1 cellular context compared by ENCODE assay signal in the genomic region with DNA sequence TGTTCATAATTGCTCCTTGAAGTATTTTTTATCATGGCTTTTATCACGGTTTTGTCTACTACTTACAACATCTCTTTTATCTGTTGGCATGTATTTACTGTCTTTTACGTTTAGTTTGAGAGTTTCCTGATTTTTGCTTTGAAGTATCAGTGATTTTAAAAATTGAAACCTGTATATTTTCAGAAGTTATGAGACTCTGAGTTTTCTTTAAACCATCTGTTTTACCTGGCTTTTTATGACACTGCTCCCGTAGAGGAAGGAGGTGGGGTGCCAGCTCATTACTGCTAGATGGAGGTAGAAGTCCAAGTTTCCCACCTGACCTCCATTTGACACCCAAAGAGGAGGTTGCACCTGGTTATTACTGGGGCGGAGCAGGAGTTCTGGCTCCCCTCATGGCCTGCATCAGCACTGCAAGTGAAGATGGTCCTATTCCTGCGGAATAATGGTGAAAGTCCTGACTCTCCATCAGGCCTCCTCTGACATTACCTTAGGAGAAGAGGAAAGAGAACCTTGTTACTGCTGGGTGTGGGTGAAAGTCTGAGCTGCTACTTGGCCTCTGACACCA.
TF ChIP-seq lines count a peak whose summit lies in the region.

No MANE protein-coding gene starts in this region.

TF ChIP-seq in HepG2, 621 proteins besides CTCF, POLR2A, EP300 and RAD21:
- TF ChIP-seq, protein P1, sequence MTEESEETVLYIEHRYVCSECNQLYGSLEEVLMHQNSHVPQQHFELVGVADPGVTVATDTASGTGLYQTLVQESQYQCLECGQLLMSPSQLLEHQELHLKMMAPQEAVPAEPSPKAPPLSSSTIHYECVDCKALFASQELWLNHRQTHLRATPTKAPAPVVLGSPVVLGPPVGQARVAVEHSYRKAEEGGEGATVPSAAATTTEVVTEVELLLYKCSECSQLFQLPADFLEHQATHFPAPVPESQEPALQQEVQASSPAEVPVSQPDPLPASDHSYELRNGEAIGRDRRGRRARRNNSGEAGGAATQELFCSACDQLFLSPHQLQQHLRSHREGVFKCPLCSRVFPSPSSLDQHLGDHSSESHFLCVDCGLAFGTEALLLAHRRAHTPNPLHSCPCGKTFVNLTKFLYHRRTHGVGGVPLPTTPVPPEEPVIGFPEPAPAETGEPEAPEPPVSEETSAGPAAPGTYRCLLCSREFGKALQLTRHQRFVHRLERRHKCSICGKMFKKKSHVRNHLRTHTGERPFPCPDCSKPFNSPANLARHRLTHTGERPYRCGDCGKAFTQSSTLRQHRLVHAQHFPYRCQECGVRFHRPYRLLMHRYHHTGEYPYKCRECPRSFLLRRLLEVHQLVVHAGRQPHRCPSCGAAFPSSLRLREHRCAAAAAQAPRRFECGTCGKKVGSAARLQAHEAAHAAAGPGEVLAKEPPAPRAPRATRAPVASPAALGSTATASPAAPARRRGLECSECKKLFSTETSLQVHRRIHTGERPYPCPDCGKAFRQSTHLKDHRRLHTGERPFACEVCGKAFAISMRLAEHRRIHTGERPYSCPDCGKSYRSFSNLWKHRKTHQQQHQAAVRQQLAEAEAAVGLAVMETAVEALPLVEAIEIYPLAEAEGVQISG (CRISPR knock-in tag; IDR thresholded peaks at IDR 0.05) = 0 out of 2 replicates have a peak, but pooled peaks have one; percentile 16
- TF ChIP-seq CEBPG (CRISPR knock-in tag; IDR thresholded peaks at IDR 0.05) (0 out of 2 replicates have a peak, but pooled peaks have one; percentile 14), SP140L (CRISPR knock-in tag; IDR thresholded peaks at IDR 0.05; ENCODE audit: borderline replicate concordance) (no peak), PAX8 (CRISPR knock-in tag; IDR thresholded peaks at IDR 0.05; ENCODE audit: borderline replicate concordance) (no peak), ZEB1 (IDR thresholded peaks at IDR 0.05; ENCODE audit: insufficient replicate concordance, low read depth) (peak; percentile 24), HNF4A (CRISPR knock-in tag; IDR thresholded peaks at IDR 0.05) (0 out of 2 replicates have a peak, but pooled peaks have one; percentile 11), CENPT (CRISPR knock-in tag; IDR thresholded peaks at IDR 0.05; ENCODE audit: low read depth) (no peak), ZNF644 (CRISPR knock-in tag; IDR thresholded peaks at IDR 0.05; ENCODE audit: low read depth) (0 out of 2 replicates have a peak, but pooled peaks have one; percentile 27), XRCC5 (optimal IDR thresholded peaks at IDR 0.05; ENCODE audit: low read length) (peak; percentile 33), ERF (CRISPR knock-in tag; IDR thresholded peaks at IDR 0.05) (0 out of 2 replicates have a peak, but pooled peaks have one; percentile 37), MIER2 (CRISPR knock-in tag; IDR thresholded peaks at IDR 0.05) (no peak), IRX3 (CRISPR knock-in tag; IDR thresholded peaks at IDR 0.05; ENCODE audit: borderline replicate concordance, low read depth) (no peak), ZNF703 (CRISPR knock-in tag; IDR thresholded peaks at IDR 0.05; ENCODE audit: borderline replicate concordance) (no peak), STAG1 (CRISPR knock-in tag; IDR thresholded peaks at IDR 0.05) (peak; percentile 22; the same call in 1 of the 2 replicates), NFKB2 (CRISPR knock-in tag; IDR thresholded peaks at IDR 0.05; ENCODE audit: borderline replicate concordance) (no peak), ZMYM4 (CRISPR knock-in tag; IDR thresholded peaks at IDR 0.05) (peak; percentile 48; the same call in 1 of the 2 replicates), ZNF562 (CRISPR knock-in tag; IDR thresholded peaks at IDR 0.05; ENCODE audit: borderline replicate concordance) (no peak), NFE2L2 (IDR thresholded peaks at IDR 0.05; ENCODE audit: low read length) (no peak), RARA (CRISPR knock-in tag; IDR thresholded peaks at IDR 0.05) (peak; percentile 78)
- TF ChIP-seq, protein P2, sequence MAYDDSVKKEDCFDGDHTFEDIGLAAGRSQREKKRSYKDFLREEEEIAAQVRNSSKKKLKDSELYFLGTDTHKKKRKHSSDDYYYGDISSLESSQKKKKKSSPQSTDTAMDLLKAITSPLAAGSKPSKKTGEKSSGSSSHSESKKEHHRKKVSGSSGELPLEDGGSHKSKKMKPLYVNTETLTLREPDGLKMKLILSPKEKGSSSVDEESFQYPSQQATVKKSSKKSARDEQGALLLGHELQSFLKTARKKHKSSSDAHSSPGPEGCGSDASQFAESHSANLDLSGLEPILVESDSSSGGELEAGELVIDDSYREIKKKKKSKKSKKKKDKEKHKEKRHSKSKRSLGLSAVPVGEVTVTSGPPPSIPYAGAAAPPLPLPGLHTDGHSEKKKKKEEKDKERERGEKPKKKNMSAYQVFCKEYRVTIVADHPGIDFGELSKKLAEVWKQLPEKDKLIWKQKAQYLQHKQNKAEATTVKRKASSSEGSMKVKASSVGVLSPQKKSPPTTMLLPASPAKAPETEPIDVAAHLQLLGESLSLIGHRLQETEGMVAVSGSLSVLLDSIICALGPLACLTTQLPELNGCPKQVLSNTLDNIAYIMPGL (CRISPR knock-in tag; IDR thresholded peaks at IDR 0.05; ENCODE audit: borderline replicate concordance in 1 of 2, low read depth in 1 of 2) = 0 out of 4 replicates have a peak, but pooled peaks of 1 of the 2 experiments have one; percentile 27
- TF ChIP-seq, protein P3, sequence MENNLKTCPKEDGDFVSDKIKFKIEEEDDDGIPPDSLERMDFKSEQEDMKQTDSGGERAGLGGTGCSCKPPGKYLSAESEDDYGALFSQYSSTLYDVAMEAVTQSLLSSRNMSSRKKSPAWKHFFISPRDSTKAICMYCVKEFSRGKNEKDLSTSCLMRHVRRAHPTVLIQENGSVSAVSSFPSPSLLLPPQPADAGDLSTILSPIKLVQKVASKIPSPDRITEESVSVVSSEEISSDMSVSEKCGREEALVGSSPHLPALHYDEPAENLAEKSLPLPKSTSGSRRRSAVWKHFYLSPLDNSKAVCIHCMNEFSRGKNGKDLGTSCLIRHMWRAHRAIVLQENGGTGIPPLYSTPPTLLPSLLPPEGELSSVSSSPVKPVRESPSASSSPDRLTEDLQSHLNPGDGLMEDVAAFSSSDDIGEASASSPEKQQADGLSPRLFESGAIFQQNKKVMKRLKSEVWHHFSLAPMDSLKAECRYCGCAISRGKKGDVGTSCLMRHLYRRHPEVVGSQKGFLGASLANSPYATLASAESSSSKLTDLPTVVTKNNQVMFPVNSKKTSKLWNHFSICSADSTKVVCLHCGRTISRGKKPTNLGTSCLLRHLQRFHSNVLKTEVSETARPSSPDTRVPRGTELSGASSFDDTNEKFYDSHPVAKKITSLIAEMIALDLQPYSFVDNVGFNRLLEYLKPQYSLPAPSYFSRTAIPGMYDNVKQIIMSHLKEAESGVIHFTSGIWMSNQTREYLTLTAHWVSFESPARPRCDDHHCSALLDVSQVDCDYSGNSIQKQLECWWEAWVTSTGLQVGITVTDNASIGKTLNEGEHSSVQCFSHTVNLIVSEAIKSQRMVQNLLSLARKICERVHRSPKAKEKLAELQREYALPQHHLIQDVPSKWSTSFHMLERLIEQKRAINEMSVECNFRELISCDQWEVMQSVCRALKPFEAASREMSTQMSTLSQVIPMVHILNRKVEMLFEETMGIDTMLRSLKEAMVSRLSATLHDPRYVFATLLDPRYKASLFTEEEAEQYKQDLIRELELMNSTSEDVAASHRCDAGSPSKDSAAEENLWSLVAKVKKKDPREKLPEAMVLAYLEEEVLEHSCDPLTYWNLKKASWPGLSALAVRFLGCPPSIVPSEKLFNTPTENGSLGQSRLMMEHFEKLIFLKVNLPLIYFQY (CRISPR knock-in tag; IDR thresholded peaks at IDR 0.05; ENCODE audit: borderline replicate concordance) = no peak
- TF ChIP-seq, protein P4, sequence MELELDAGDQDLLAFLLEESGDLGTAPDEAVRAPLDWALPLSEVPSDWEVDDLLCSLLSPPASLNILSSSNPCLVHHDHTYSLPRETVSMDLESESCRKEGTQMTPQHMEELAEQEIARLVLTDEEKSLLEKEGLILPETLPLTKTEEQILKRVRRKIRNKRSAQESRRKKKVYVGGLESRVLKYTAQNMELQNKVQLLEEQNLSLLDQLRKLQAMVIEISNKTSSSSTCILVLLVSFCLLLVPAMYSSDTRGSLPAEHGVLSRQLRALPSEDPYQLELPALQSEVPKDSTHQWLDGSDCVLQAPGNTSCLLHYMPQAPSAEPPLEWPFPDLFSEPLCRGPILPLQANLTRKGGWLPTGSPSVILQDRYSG (CRISPR knock-in tag; IDR thresholded peaks at IDR 0.05) = no peak
